18 cellular contexts compared by ENCODE assay signal in the genomic region with DNA sequence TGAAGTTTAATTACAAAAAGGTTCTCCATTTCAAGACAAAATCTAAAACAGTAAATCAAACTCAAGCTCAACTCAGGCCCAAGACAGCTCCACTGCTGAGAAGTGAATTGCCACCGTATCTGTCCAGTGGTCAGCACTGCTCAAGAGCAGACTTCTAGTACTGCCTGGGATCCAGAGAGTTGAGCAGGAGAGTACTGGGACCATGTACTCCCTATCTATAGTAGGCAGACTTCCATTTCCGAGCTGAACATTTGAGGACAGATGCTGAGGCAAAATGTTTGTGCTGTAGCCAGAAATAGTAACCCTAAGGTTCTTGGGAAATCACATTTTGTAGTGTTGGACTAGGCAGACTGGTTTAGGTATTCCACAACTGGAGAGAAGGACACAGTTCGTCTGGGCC. TPM values are rescaled to one million over a fixed set of nuclear protein-coding genes. Genes with fewer than 3 reads are reported as not detected.
DNase-seq lines count a peak whose midpoint lies in the region; ATAC-seq, FAIRE-seq and TF ChIP-seq lines count a peak whose summit lies in the region.
"Had no signal": no experiment of that assay in that cellular context is flagged by ENCODE, and none has a peak within 500 bp of the region (broad histone marks: within the 10 kb centered on the region; RNA-seq: fewer than 3 reads in every experiment).

No MANE protein-coding gene starts in this region.

- FAIRE-seq in GM12891 (lab: Jason Lieb, UNC) = peak; percentile 69
- no peak for FAIRE-seq in K562 (lab: Jason Lieb, UNC)
- FAIRE-seq: GM12878, GM19239 had no signal

- H3K9ac ChIP-seq in K562 (ENCODE audit: insufficient read depth in 1 of 2, low read depth in 2 of 2, low read length in 2 of 2) = no peak overlapping the region
- H3K9ac ChIP-seq: BLaER1 had no signal

- H3K4me1 ChIP-seq in heart right ventricle = peaks cover 0 to 14% (median 0%) of the 10 kb centered on the region in 9 donors
- H3K4me1 ChIP-seq in right atrium auricular region = peaks cover 0 to 5% of the 10 kb centered on the region in 2 donors
- H3K4me1 ChIP-seq in K562 (replicated peaks in 1 of 2; ENCODE audit: control insufficient read depth in 2 of 2, insufficient read depth in 2 of 2, low read length in 2 of 2) = no peaks in the 10 kb centered on the region
- H3K4me1 ChIP-seq: BLaER1, HAP-1 had no signal

- H3K27me3 ChIP-seq in heart right ventricle = no peaks in the 10 kb centered on the region
- H3K27me3 ChIP-seq in right atrium auricular region = no peaks in the 10 kb centered on the region
- H3K27me3 ChIP-seq in K562 (ENCODE audit: control insufficient read depth in 2 of 2, insufficient read depth in 2 of 2, low read length in 2 of 2) = no peaks in the 10 kb centered on the region
- H3K27me3 ChIP-seq: BLaER1 had no signal

- no peaks in the 10 kb centered on the region for H3K9me1 ChIP-seq in K562 (ENCODE audit: control insufficient read depth, insufficient read depth, low read length)

- intact Hi-C loops in activated CD4-positive, alpha-beta T cell treated with anti-CD3 and anti-CD28 coated beads for 36 hours (cut with DNase I, micrococcal nuclease) = no loop called here
- intact Hi-C loops in heart right ventricle (cut with DNase I) (loop anchor here in 1 of 10 donors (10.0 kb wide), 1 partner anchor 434 kb away; the partner anchor contains the start of genes ASTE1 and NEK11), K562 (cut with micrococcal nuclease) (no loop called here)

- peak overlapping the region; percentile 10 for H3K27ac Mint-ChIP-seq in activated CD4-positive, alpha-beta T cell treated with anti-CD3 and anti-CD28 coated beads for 36 hours
- H3K27ac Mint-ChIP-seq: CD14-positive monocyte; CD4-positive, alpha-beta memory T cell had no signal

- no peaks in the 10 kb centered on the region for H4K20me1 ChIP-seq in K562 (replicated peaks; ENCODE audit: control insufficient read depth, insufficient read depth, low read length)
- H4K20me1 ChIP-seq: BLaER1 had no signal

- no peak for DNase-seq in activated CD4-positive, alpha-beta T cell treated with anti-CD3 and anti-CD28 coated beads for 36 hours
- DNase-seq in activated CD4-positive, alpha-beta T cell treated with anti-CD3 and anti-CD28 coated beads, Interleukin-2, amount 50 U/mL, for 1 hour = no peak
- DNase-seq in heart right ventricle = no peak
- no peak for DNase-seq in right atrium auricular region (ENCODE audit: low spot score)
- DNase-seq in GM12891 (ENCODE audit: insufficient read length, low spot score) = no peak
- no peak for DNase-seq in K562 (ENCODE audit: extremely low read depth in 1 of 4, low spot score in 3 of 4)
- DNase-seq in NCI-H187 (lab: John Stamatoyannopoulos, UW) = no peak
- no peak for DNase-seq in activated effector memory CD4-positive, alpha-beta T cell treated with anti-CD3 and anti-CD28 coated beads, Interleukin-2, amount 50 U/mL, for 16 hours
- DNase-seq: 8988T; CD4-positive, alpha-beta memory T cell; DMS53; DND-41; EL had no signal

- H3K79me2 ChIP-seq in K562 (ENCODE audit: control insufficient read depth, insufficient read depth, low read length) = no peaks in the 10 kb centered on the region

- peaks cover 0 to 56% (median 16%) of the 10 kb centered on the region in 9 donors for H3K36me3 ChIP-seq in heart right ventricle
- peaks cover 20% of the 10 kb centered on the region for H3K36me3 ChIP-seq in right atrium auricular region
- H3K36me3 ChIP-seq in K562 (ENCODE audit: control insufficient read depth, insufficient read depth, low read length) = peaks cover 33% of the 10 kb centered on the region; the same call in 2 of the 3 replicates

- ATAC-seq in activated CD4-positive, alpha-beta T cell treated with anti-CD3 and anti-CD28 coated beads for 36 hours = no peak
- peak in 5 of 8 donors; percentile 14 to 75 (median 44) for ATAC-seq in heart right ventricle
- ATAC-seq in K562 = peak; percentile 62; the same call in 2 of the 3 replicates
- ATAC-seq: GM12878 had no signal

- H3K9me3 ChIP-seq in heart right ventricle (no peaks in the 10 kb centered on the region), right atrium auricular region (no peaks in the 10 kb centered on the region), K562 (replicated peaks; ENCODE audit: control insufficient read depth, insufficient read depth, low read depth, low read length) (no peaks in the 10 kb centered on the region)
- H3K9me3 ChIP-seq: BLaER1, HAP-1 had no signal

- TF ChIP-seq POLR2A in GM12891 (IDR thresholded peaks at IDR 0.05; ENCODE audit: low read depth, low read length) (no peak), K562 (conservative IDR thresholded peaks at IDR 0.05) (no peak)

- no peak overlapping the region for H3K27ac ChIP-seq in heart right ventricle
- H3K27ac ChIP-seq in right atrium auricular region = no peak overlapping the region
- H3K27ac ChIP-seq in K562 (ENCODE audit: extremely low read depth, low read depth, low read length) = no peak overlapping the region
- H3K27ac ChIP-seq: BLaER1 had no signal

- in situ Hi-C loops in K562 (cut with MboI) = no loop called here

- peaks cover 39% of the 10 kb centered on the region for H3K36me3 Mint-ChIP-seq in activated CD4-positive, alpha-beta T cell treated with anti-CD3 and anti-CD28 coated beads for 36 hours (ENCODE audit: low read depth)

- no peak for TF ChIP-seq CTCF in heart right ventricle (IDR thresholded peaks at IDR 0.05)
- no peak for TF ChIP-seq CTCF in right atrium auricular region (IDR thresholded peaks at IDR 0.05)
- no peak for TF ChIP-seq CTCF in K562 (IDR thresholded peaks at IDR 0.05 in 2 of 3, conservative IDR thresholded peaks at IDR 0.05 in 1 of 3; ENCODE audit: insufficient read depth in 2 of 3, low read depth in 1 of 3, low read length in 3 of 3)

- H3K4me1 Mint-ChIP-seq in activated CD4-positive, alpha-beta T cell treated with anti-CD3 and anti-CD28 coated beads for 36 hours = no peaks in the 10 kb centered on the region
- H3K4me1 Mint-ChIP-seq: CD14-positive monocyte had no signal

- WGBS in heart right ventricle, 2 donors = 62% methylated on average over 3 of the region's 3 CpGs
- 70% methylated on average over 3 of the region's 3 CpGs for WGBS in K562 (ENCODE audit: insufficient coverage, low coverage, missing lambda C conversion rate)

- CTCF ChIA-PET in activated CD4-positive, alpha-beta T cell treated with anti-CD3 and anti-CD28 coated beads for 36 hours (lab: Charles Lee) = interaction anchor here (0.5 kb wide), 1 partner anchor 283 kb away, joined by 3 read pairs; no protein-coding TSS in a partner anchor
- CTCF ChIA-PET in K562 (lab: Yijun Ruan, JAX; ENCODE audit: low intra/inter-chr PET ratio) = no interaction called here

- H3K9me3 Mint-ChIP-seq in activated CD4-positive, alpha-beta T cell treated with anti-CD3 and anti-CD28 coated beads for 36 hours (ENCODE audit: low read depth) = no peaks in the 10 kb centered on the region
- H3K9me3 Mint-ChIP-seq: CD4-positive, alpha-beta memory T cell had no signal

- no peak overlapping the region for H3K4me3 ChIP-seq in heart right ventricle
- H3K4me3 ChIP-seq in right atrium auricular region = no peak overlapping the region
- no peak overlapping the region for H3K4me3 ChIP-seq in K562
- H3K4me3 ChIP-seq: BLaER1, GM12878, HAP-1 had no signal

- H2AFZ ChIP-seq in K562 (ENCODE audit: low read depth, low read length) = no peak overlapping the region

- H3K4me3 Mint-ChIP-seq in activated CD4-positive, alpha-beta T cell treated with anti-CD3 and anti-CD28 coated beads for 36 hours = no peak overlapping the region
- H3K4me3 Mint-ChIP-seq: CD14-positive monocyte; CD4-positive, alpha-beta memory T cell had no signal

- H3K27me3 Mint-ChIP-seq in activated CD4-positive, alpha-beta T cell treated with anti-CD3 and anti-CD28 coated beads for 36 hours = no peaks in the 10 kb centered on the region
- H3K27me3 Mint-ChIP-seq: CD4-positive, alpha-beta memory T cell had no signal

- no peak for TF ChIP-seq EP300 in K562 (IDR thresholded peaks at IDR 0.05; ENCODE audit: low read length)

- POLR2A ChIA-PET in activated CD4-positive, alpha-beta T cell treated with anti-CD3 and anti-CD28 coated beads for 36 hours (lab: Charles Lee) = no interaction called here
- POLR2A ChIA-PET in K562 (lab: Yijun Ruan, JAX) = interaction anchor here (0.6 kb wide), 1 partner anchor 15 kb away, joined by 3 read pairs; no protein-coding TSS in a partner anchor

- no peak overlapping the region for H3K4me2 ChIP-seq in K562 (ENCODE audit: insufficient read depth, low read length)
- H3K4me2 ChIP-seq: BLaER1 had no signal

- no peak for TF ChIP-seq RAD21 in K562 (CRISPR knock-in tag; conservative IDR thresholded peaks at IDR 0.05 in 1 of 2, IDR thresholded peaks at IDR 0.05 in 1 of 2)

- BruUV-seq in K562 (replicated peaks; lab: Mats Ljungman, UMichigan) = no TSS peak

TF ChIP-seq in GM12891, 5 proteins besides CTCF, POLR2A, EP300 and RAD21 (continues in another document):
- no peak for TF ChIP-seq POLR2AphosphoS5 (IDR thresholded peaks at IDR 0.05; ENCODE audit: low read depth, low read length)
- no peak for TF ChIP-seq TAF1 (IDR thresholded peaks at IDR 0.05; ENCODE audit: low read depth, low read length)

TF ChIP-seq in K562, 482 proteins besides CTCF, POLR2A, EP300 and RAD21 (continues in another document):
- no peak for TF ChIP-seq ZNF24 (IDR thresholded peaks at IDR 0.05)
- TF ChIP-seq MTA3 (IDR thresholded peaks at IDR 0.05; ENCODE audit: borderline replicate concordance) = no peak
- no peak for TF ChIP-seq NFRKB (IDR thresholded peaks at IDR 0.05; ENCODE audit: low read depth)

RNA-seq across cellular contexts. Expression of gene MRPL3, which starts 44.1 kb away (rescaled TPM):
- 100 to 1,000 TPM; 166 to 278 TPM for total RNA-seq in activated CD4-positive, alpha-beta T cell treated with anti-CD3 and anti-CD28 coated beads for 36 hours
- total RNA-seq in heart right ventricle = 10 to 100 TPM; 46.5 to 74.0 (median 51.2) TPM
- polyA plus RNA-seq in heart right ventricle = 100 to 1,000 TPM in 1 of 2 donors, 10 to 100 TPM in 1; 46.7 to 102 TPM
- 10 to 100 TPM; 55.1 to 69.3 TPM for total RNA-seq in right atrium auricular region
- polyA plus RNA-seq in GM12891 (2012; ENCODE audit: low read depth, missing spikeins) = 95.4 TPM
- total RNA-seq in K562 (2011; cell fraction: chromatin; rRNA removed; ENCODE audit: low replicate concordance) = 46.8 and 74.7 TPM in 2 replicates
- 47.5 and 48.3 TPM in 2 replicates for total RNA-seq in K562 (2011; cell fraction: nucleolus; rRNA removed)
- total RNA-seq in K562 (2011; cell fraction: nucleoplasm; rRNA removed) = 66.1 and 118 TPM in 2 replicates
- 190 and 234 TPM in 2 replicates for total RNA-seq in K562 (2014; rRNA removed)
- total RNA-seq in K562 (2014; rRNA removed; fragmentation: Illumina TruSeq; extraction: Trizol) = 190 and 199 TPM in 2 replicates
- 194 and 205 TPM in 2 replicates for total RNA-seq in K562 (2015; rRNA removed; fragmentation: Illumina TruSeq; extraction: Trizol)
- total RNA-seq in K562 (2021) = 126 and 134 TPM in 2 replicates
- 192 and 260 TPM in 2 replicates for polyA plus RNA-seq in K562 (2011; rRNA removed)
- polyA plus RNA-seq in K562 (2011; cell fraction: cytosol; rRNA removed) = 96.9 and 131 TPM in 2 replicates
- polyA plus RNA-seq in K562 (2011; cell fraction: nucleus; rRNA removed) = 65.0 and 82.6 TPM in 2 replicates
- polyA plus RNA-seq in K562 (2012) = 96.4 and 128 TPM in 2 replicates
- 213 and 340 TPM in 2 replicates for polyA plus RNA-seq in K562 (2014; fragmentation: Illumina TruSeq; extraction: Trizol)
- polyA plus RNA-seq in K562 (2014; fragmentation: Nextera tagmentation; extraction: Ambion mirVana) = 10 to 100 TPM; 81.7 to 85.0 TPM
- 156 and 173 TPM in 2 replicates for polyA plus RNA-seq in K562 (2014; rRNA removed)
- polyA minus RNA-seq in K562 (2011; rRNA and poly(A)+ RNA removed) = 229 and 246 TPM in 2 replicates
- 50.1 and 65.1 TPM in 2 replicates for polyA minus RNA-seq in K562 (2011; cell fraction: cytosol; rRNA and poly(A)+ RNA removed)
- 84.7 and 117 TPM in 2 replicates for polyA minus RNA-seq in K562 (2011; cell fraction: nucleus; rRNA and poly(A)+ RNA removed)
